Comparison of ENCODE assay signal across 8 cellular contexts in the genomic region with DNA sequence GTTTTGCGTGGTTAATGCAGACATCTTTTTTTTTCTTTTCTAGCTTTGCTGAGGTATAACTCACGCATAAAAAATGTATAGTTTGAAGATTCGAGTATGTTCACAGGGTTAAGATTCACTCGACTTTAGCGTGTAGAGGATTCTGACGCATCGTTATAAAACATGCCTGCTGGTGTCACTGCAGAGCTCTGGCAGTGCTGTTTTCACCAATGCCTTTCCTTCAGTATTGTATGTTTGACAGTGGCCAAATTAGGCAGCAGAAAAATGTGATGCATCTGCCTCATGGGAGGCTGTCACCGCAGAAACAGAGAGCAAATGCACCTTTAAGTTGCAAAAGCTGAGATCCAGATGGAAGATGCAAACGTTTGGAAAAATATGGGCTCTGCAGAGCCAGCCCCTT. TPM values are rescaled to one million over a fixed set of nuclear protein-coding genes. Genes with fewer than 3 reads are reported as not detected.
DNase-seq lines count a peak whose midpoint lies in the region; ATAC-seq and TF ChIP-seq lines count a peak whose summit lies in the region.

No MANE protein-coding gene starts in this region.

- H3K9me2 ChIP-seq in GM23248 (ENCODE audit: insufficient read depth) (no peaks in the 10 kb centered on the region), SK-N-SH (no peaks in the 10 kb centered on the region)

- no peak for TF ChIP-seq EP300 in SK-N-SH (IDR thresholded peaks at IDR 0.05; ENCODE audit: borderline replicate concordance in 1 of 2, low read depth in 1 of 2, low read length in 1 of 2)
- no peak for TF ChIP-seq EP300 in suprapubic skin (IDR thresholded peaks at IDR 0.05)

- no peak overlapping the region for H3K4me2 ChIP-seq in GM23248 (ENCODE audit: unreplicated experiment)
- no peak overlapping the region for H3K4me2 ChIP-seq in SK-N-SH

- in situ Hi-C loops in GM23248 (cut with MboI) = no loop called here

- H3F3A ChIP-seq in GM23248 (ENCODE audit: insufficient read depth) (peaks cover 17% of the 10 kb centered on the region; the same call in 1 of the 2 replicates), SK-N-SH (replicated peaks; ENCODE audit: insufficient read depth) (no peaks in the 10 kb centered on the region)

- DNase-seq in AG20443 (ENCODE audit: low spot score) (peak; percentile 55), GM23248 (peak; percentile 85), SK-N-SH (peak; percentile 8), epithelial cell of proximal tubule (ENCODE audit: low read depth) (no peak), suprapubic skin (ENCODE audit: low spot score in 2 of 2) (no peak), COLO668 (lab: John Stamatoyannopoulos, UW; ENCODE audit: unreplicated experiment) (no peak)
- DNase-seq in stimulated activated CD4-positive, alpha-beta T cell treated with anti-CD3 and anti-CD28 coated beads, Interleukin-12 subunit alpha, Interleukin-12 subunit beta, amount 100 ng/mL, for 4 hours = peak; percentile 9

- H3K4me3 ChIP-seq in GM23248 (no peak overlapping the region), SK-N-SH (ENCODE audit: low read depth in 2 of 2, low read length in 1 of 2) (no peak overlapping the region), epithelial cell of proximal tubule (ENCODE audit: low read depth, low read length) (no peak overlapping the region), suprapubic skin (no peak overlapping the region)

- POLR2A ChIA-PET in SK-N-SH (lab: Yijun Ruan, JAX) = no interaction called here

- H3K9ac ChIP-seq in GM23248 = no peak overlapping the region
- H3K9ac ChIP-seq in SK-N-SH = no peak overlapping the region

- no peaks in the 10 kb centered on the region for H3K36me3 ChIP-seq in GM23248 (ENCODE audit: low read depth)
- no peaks in the 10 kb centered on the region for H3K36me3 ChIP-seq in SK-N-SH (replicated peaks in 1 of 2; ENCODE audit: control insufficient read depth in 1 of 2, insufficient read depth in 2 of 2, low read length in 1 of 2)
- H3K36me3 ChIP-seq in suprapubic skin = no peaks in the 10 kb centered on the region

- 13 to 20% methylated on average over 9 of the region's 9 CpGs for WGBS in GM23248 (ENCODE audit: low coverage in 1 of 2, low lambda C conversion rate in 2 of 2, missing lambda C conversion rate in 2 of 2), 2 experiments
- 9% methylated on average over 9 of the region's 9 CpGs for WGBS in SK-N-SH (ENCODE audit: low lambda C conversion rate)
- WGBS in suprapubic skin = 29% methylated on average over 9 of the region's 9 CpGs

- H4K20me1 ChIP-seq in GM23248 (ENCODE audit: insufficient read depth) (no peaks in the 10 kb centered on the region), SK-N-SH (ENCODE audit: insufficient read depth) (no peaks in the 10 kb centered on the region)

- CTCF ChIA-PET in SK-N-SH (lab: Yijun Ruan, JAX) = interaction anchor here (0.9 to 2.7 kb wide), 10 partner anchors 9 to 293 kb away, joined by 3 to 15 read pairs (median 6); partner anchors contain the start of gene NSFL1C

- TF ChIP-seq POLR2A in suprapubic skin (IDR thresholded peaks at IDR 0.05) = no peak

- H3K4me1 ChIP-seq in GM23248 (ENCODE audit: insufficient read depth) = peaks cover 16% of the 10 kb centered on the region
- no peaks in the 10 kb centered on the region for H3K4me1 ChIP-seq in SK-N-SH (ENCODE audit: control insufficient read depth in 1 of 2, insufficient read depth in 2 of 2, low read depth in 1 of 2, low read length in 1 of 2)
- H3K4me1 ChIP-seq in suprapubic skin = no peaks in the 10 kb centered on the region

- H2AFZ ChIP-seq in GM23248 = no peak overlapping the region
- no peak overlapping the region; the same call in 1 of the 2 replicates for H2AFZ ChIP-seq in SK-N-SH (ENCODE audit: low read depth)

- H3K27me3 ChIP-seq in GM23248 (replicated peaks; ENCODE audit: insufficient read depth) = peaks cover 15% of the 10 kb centered on the region; the same call in 1 of the 2 replicates
- peaks cover 10% of the 10 kb centered on the region; the same call in 1 of the 2 replicates for H3K27me3 ChIP-seq in SK-N-SH (ENCODE audit: insufficient read depth)
- peaks cover 9% of the 10 kb centered on the region for H3K27me3 ChIP-seq in suprapubic skin

- H3K9me3 ChIP-seq in GM23248 (ENCODE audit: low read depth) (no peaks in the 10 kb centered on the region), SK-N-SH (no peaks in the 10 kb centered on the region), suprapubic skin (no peaks in the 10 kb centered on the region)

- peak; percentile 58 for TF ChIP-seq RAD21 in SK-N-SH (IDR thresholded peaks at IDR 0.05; ENCODE audit: low read length)

- no peak for ATAC-seq in HG02610 (IDR thresholded peaks at IDR 0.05; ENCODE audit: unreplicated experiment)

- H3K79me2 ChIP-seq in GM23248 (ENCODE audit: insufficient read depth) (no peaks in the 10 kb centered on the region), SK-N-SH (ENCODE audit: insufficient read depth) (no peaks in the 10 kb centered on the region)

- TF ChIP-seq CTCF in SK-N-SH (IDR thresholded peaks at IDR 0.05) = peak; percentile 58
- peak; percentile 76 for TF ChIP-seq CTCF in epithelial cell of proximal tubule (conservative IDR thresholded peaks at IDR 0.05; ENCODE audit: low read depth, low read length)
- TF ChIP-seq CTCF in suprapubic skin (IDR thresholded peaks at IDR 0.05) = peak in 1 of 2 donors; percentile 10

- H3K27ac ChIP-seq in GM23248 = no peak overlapping the region
- H3K27ac ChIP-seq in SK-N-SH (ENCODE audit: low read depth in 2 of 2, low read length in 1 of 2) = no peak overlapping the region
- H3K27ac ChIP-seq in suprapubic skin = no peak overlapping the region

TF ChIP-seq in SK-N-SH, 30 proteins besides CTCF, POLR2A, EP300 and RAD21:
- TF ChIP-seq, protein P1, sequence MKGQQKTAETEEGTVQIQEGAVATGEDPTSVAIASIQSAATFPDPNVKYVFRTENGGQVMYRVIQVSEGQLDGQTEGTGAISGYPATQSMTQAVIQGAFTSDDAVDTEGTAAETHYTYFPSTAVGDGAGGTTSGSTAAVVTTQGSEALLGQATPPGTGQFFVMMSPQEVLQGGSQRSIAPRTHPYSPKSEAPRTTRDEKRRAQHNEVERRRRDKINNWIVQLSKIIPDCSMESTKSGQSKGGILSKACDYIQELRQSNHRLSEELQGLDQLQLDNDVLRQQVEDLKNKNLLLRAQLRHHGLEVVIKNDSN (IDR thresholded peaks at IDR 0.05; ENCODE audit: borderline replicate concordance, low read depth) = no peak
- TF ChIP-seq, protein P2, sequence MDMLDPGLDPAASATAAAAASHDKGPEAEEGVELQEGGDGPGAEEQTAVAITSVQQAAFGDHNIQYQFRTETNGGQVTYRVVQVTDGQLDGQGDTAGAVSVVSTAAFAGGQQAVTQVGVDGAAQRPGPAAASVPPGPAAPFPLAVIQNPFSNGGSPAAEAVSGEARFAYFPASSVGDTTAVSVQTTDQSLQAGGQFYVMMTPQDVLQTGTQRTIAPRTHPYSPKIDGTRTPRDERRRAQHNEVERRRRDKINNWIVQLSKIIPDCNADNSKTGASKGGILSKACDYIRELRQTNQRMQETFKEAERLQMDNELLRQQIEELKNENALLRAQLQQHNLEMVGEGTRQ (IDR thresholded peaks at IDR 0.05; ENCODE audit: borderline replicate concordance, low read depth, low read length) = no peak
- TF ChIP-seq SMC3 (IDR thresholded peaks at IDR 0.05; ENCODE audit: low read depth, low read length) (peak; percentile 34; the same call in 1 of the 2 replicates), MXI1 (IDR thresholded peaks at IDR 0.05; ENCODE audit: low read depth, low read length) (peak; percentile 25; the same call in 1 of the 2 replicates)

RNA-seq across cellular contexts. Expression of gene SIRPB2, which starts 18.0 kb away (rescaled TPM):
- not detected in 2 replicates for total RNA-seq in GM23248 (2014; rRNA removed; shearing (Covaris generic))
- not detected in 2 replicates for polyA plus RNA-seq in GM23248 (2016; fragmentation: Nextera tagmentation; extraction: Ambion mirVana)
- polyA plus RNA-seq in SK-N-SH (2012; rRNA removed) = not detected in 2 replicates
- polyA plus RNA-seq in SK-N-SH (2012; cell fraction: cytosol; rRNA removed) = not detected in 2 replicates
- not detected in 2 replicates for polyA plus RNA-seq in SK-N-SH (2012; cell fraction: nucleus; rRNA removed)
- total RNA-seq in epithelial cell of proximal tubule = 0.29 TPM in 1 of 2 replicates, not detected in the other
- total RNA-seq in suprapubic skin = 1 to 10 TPM in 3 of 4 donors, under 1 TPM in 1; 0.87 to 3.9 (median 1.3) TPM

RNA-seq across cellular contexts. Expression of gene NSFL1C, which starts 42.6 kb away (rescaled TPM):
- 22.2 and 32.0 TPM in 2 replicates for total RNA-seq in GM23248 (2014; rRNA removed; shearing (Covaris generic))
- polyA plus RNA-seq in GM23248 (2016; fragmentation: Nextera tagmentation; extraction: Ambion mirVana) (84.2 and 88.7 TPM in 2 replicates), SK-N-SH (2012; rRNA removed) (30.6 and 45.9 TPM in 2 replicates)
- 47.4 and 48.2 TPM in 2 replicates for polyA plus RNA-seq in SK-N-SH (2012; cell fraction: cytosol; rRNA removed)
- 54.6 and 60.7 TPM in 2 replicates for polyA plus RNA-seq in SK-N-SH (2012; cell fraction: nucleus; rRNA removed)
- total RNA-seq in epithelial cell of proximal tubule (58.6 and 61.6 TPM in 2 replicates), suprapubic skin (10 to 100 TPM; 55.0 to 75.3 (median 64.3) TPM)

RNA-seq across cellular contexts. Expression of gene SIRPD, which starts 48.3 kb away (rescaled TPM):
- total RNA-seq in GM23248 (2014; rRNA removed; shearing (Covaris generic)) = not detected in 2 replicates
- polyA plus RNA-seq in GM23248 (2016; fragmentation: Nextera tagmentation; extraction: Ambion mirVana) = not detected in 2 replicates
- not detected in 2 replicates for polyA plus RNA-seq in SK-N-SH (2012; rRNA removed)
- not detected in 2 replicates for polyA plus RNA-seq in SK-N-SH (2012; cell fraction: cytosol; rRNA removed)
- polyA plus RNA-seq in SK-N-SH (2012; cell fraction: nucleus; rRNA removed) = not detected in 2 replicates
- 0.51 TPM in 1 of 2 replicates, not detected in the other for total RNA-seq in epithelial cell of proximal tubule
- total RNA-seq in suprapubic skin = not detected

Comparison
In these comparisons a context has a peak if more than half of its experiments do, and no peak if none do; other contexts are left out.
1. DNase-seq: peak in AG20443 (single experiment), GM23248 (single experiment), SK-N-SH (single experiment) and stimulated activated CD4-positive, alpha-beta T cell treated with anti-CD3 and anti-CD28 coated beads, Interleukin-12 subunit alpha, Interleukin-12 subunit beta, amount 100 ng/mL, for 4 hours (single experiment); none in epithelial cell of proximal tubule (single experiment), suprapubic skin (0 of 2) and COLO668 (single experiment).